Comparison of ENCODE assay signal across 26 cellular contexts in the genomic region with DNA sequence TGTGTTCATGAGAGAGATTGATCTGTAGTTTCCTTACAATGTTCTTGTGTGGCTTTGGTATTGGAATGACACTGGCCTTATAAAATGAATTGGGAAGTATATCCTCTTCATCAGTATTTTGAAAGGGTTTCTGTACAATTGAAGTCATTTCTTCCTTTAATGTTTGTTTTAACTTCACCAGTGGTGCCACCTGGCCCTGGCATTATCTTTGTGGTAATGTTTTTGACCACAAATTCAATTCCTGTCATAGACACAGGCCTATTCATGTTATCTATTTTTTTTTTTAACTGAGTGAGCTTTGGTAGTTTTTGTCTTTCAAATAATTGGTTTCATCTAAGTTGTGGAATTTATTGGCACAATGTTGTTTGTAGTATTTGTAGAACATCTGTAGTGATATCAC.
A peak's percentile ranks its signal among the peaks of the same experiment; 100 is the strongest.
DNase-seq lines count a peak whose midpoint lies in the region; ATAC-seq and TF ChIP-seq lines count a peak whose summit lies in the region.
"Had no signal": no experiment of that assay in that cellular context is flagged by ENCODE, and none has a peak within 500 bp of the region (broad histone marks: within the 10 kb centered on the region; RNA-seq: fewer than 3 reads in every experiment).

No MANE protein-coding gene starts in this region.

- no peaks in the 10 kb centered on the region for H4K20me1 ChIP-seq in osteoblast (ENCODE audit: insufficient read depth, low read length)

- CTCF ChIA-PET in activated CD8-positive, alpha-beta memory T cell treated with anti-CD3 and anti-CD28 coated beads, Interleukin-2, amount 10 ng/mL, durations not matched to agents 7 days and 5 days (lab: Charles Lee) = no interaction called here

- peaks cover 39% of the 10 kb centered on the region for H3K4me1 ChIP-seq in osteoblast (ENCODE audit: insufficient read depth, low read length)

- H3K27me3 Mint-ChIP-seq in activated CD8-positive, alpha-beta memory T cell treated with anti-CD3 and anti-CD28 coated beads, Interleukin-2, amount 10 ng/mL, durations not matched to agents 7 days and 5 days = no peaks in the 10 kb centered on the region
- H3K27me3 Mint-ChIP-seq: activated CD4-positive, alpha-beta T cell treated with anti-CD3 and anti-CD28 coated beads, Interleukin-2, amount 10 ng/mL, durations not matched to agents 24 days and 14 days; activated naive CD4-positive, alpha-beta T cell treated with anti-CD3 and anti-CD28 coated beads, Interleukin-2, amount 50 U/mL, for 24 hours; T-helper 17 cell; type B pancreatic cell had no signal

- no peaks in the 10 kb centered on the region for H3K27me3 ChIP-seq in osteoblast (ENCODE audit: insufficient read depth, low read length)

- H2AFZ ChIP-seq in osteoblast (ENCODE audit: low read length) = no peak overlapping the region

- DNase-seq in HT1080 (ENCODE audit: low read depth) (peak; percentile 12), RPMI8226 (peak; percentile 79), myocyte (ENCODE audit: low read depth) (peak; percentile 81), osteoblast (ENCODE audit: insufficient read length, low spot score, missing footprints) (no peak)
- DNase-seq in stimulated activated CD4-positive, alpha-beta T cell treated with anti-CD3 and anti-CD28 coated beads, Interleukin-4, amount 100 ng/mL, for 4 hours = no peak
- no peak for DNase-seq in activated CD8-positive, alpha-beta memory T cell treated with anti-CD3 and anti-CD28 coated beads, Interleukin-2, amount 10 ng/mL, durations not matched to agents 7 days and 5 days
- DNase-seq: ACHN; activated CD4-positive, alpha-beta T cell treated with anti-CD3 and anti-CD28 coated beads, Interleukin-2, amount 10 ng/mL, durations not matched to agents 24 days and 14 days; C1 segment of cervical spinal cord; Calu3; endodermal cell; H9; IMR-90; NCI-H1436 treated with DMSO at 0.1 percent for 48 hours; NCI-H2107; psoas muscle; T-helper 17 cell had no signal

- no peak for ATAC-seq in activated CD8-positive, alpha-beta memory T cell treated with anti-CD3 and anti-CD28 coated beads, Interleukin-2, amount 10 ng/mL, durations not matched to agents 7 days and 5 days
- ATAC-seq in GM21381 (IDR thresholded peaks at IDR 0.05; ENCODE audit: unreplicated experiment) = no peak
- ATAC-seq: Panc1, psoas muscle, T-helper 17 cell had no signal

- H3K27ac ChIP-seq in 22Rv1 = peak overlapping the region; percentile 9; the same call in 1 of the 2 replicates
- no peak overlapping the region for H3K27ac ChIP-seq in osteoblast (ENCODE audit: low read depth, low read length)
- H3K27ac ChIP-seq: HL-60, psoas muscle, VCaP had no signal

- H3K9me3 ChIP-seq in osteoblast (ENCODE audit: low read depth, low read length) = no peaks in the 10 kb centered on the region
- H3K9me3 ChIP-seq: psoas muscle had no signal

- no peak overlapping the region for H3K4me3 ChIP-seq in osteoblast (ENCODE audit: insufficient read depth, low read length)
- H3K4me3 ChIP-seq: lung, psoas muscle, skin epidermis had no signal

- no peak overlapping the region for H3K27ac Mint-ChIP-seq in activated CD8-positive, alpha-beta memory T cell treated with anti-CD3 and anti-CD28 coated beads, Interleukin-2, amount 10 ng/mL, durations not matched to agents 7 days and 5 days
- H3K27ac Mint-ChIP-seq: activated CD4-positive, alpha-beta T cell treated with anti-CD3 and anti-CD28 coated beads, Interleukin-2, amount 10 ng/mL, durations not matched to agents 24 days and 14 days; activated naive CD4-positive, alpha-beta T cell treated with anti-CD3 and anti-CD28 coated beads, Interleukin-2, amount 50 U/mL, for 24 hours; endodermal cell; T-helper 17 cell; type B pancreatic cell had no signal

- no peaks in the 10 kb centered on the region for H3K36me3 Mint-ChIP-seq in activated CD8-positive, alpha-beta memory T cell treated with anti-CD3 and anti-CD28 coated beads, Interleukin-2, amount 10 ng/mL, durations not matched to agents 7 days and 5 days
- H3K36me3 Mint-ChIP-seq: activated naive CD4-positive, alpha-beta T cell treated with anti-CD3 and anti-CD28 coated beads, Interleukin-2, amount 50 U/mL, for 24 hours; type B pancreatic cell had no signal

- H3K9me3 Mint-ChIP-seq in activated CD8-positive, alpha-beta memory T cell treated with anti-CD3 and anti-CD28 coated beads, Interleukin-2, amount 10 ng/mL, durations not matched to agents 7 days and 5 days (ENCODE audit: low read depth) = peaks cover 2% of the 10 kb centered on the region
- H3K9me3 Mint-ChIP-seq: activated CD4-positive, alpha-beta T cell treated with anti-CD3 and anti-CD28 coated beads, Interleukin-2, amount 10 ng/mL, durations not matched to agents 24 days and 14 days; activated naive CD4-positive, alpha-beta T cell treated with anti-CD3 and anti-CD28 coated beads, Interleukin-2, amount 50 U/mL, for 24 hours; endodermal cell; H9; type B pancreatic cell had no signal

- H3K36me3 ChIP-seq in osteoblast (ENCODE audit: insufficient read depth, low read length) = no peaks in the 10 kb centered on the region

- H3K4me3 Mint-ChIP-seq in activated CD8-positive, alpha-beta memory T cell treated with anti-CD3 and anti-CD28 coated beads, Interleukin-2, amount 10 ng/mL, durations not matched to agents 7 days and 5 days = no peak overlapping the region
- H3K4me3 Mint-ChIP-seq: activated CD4-positive, alpha-beta T cell treated with anti-CD3 and anti-CD28 coated beads, Interleukin-2, amount 10 ng/mL, durations not matched to agents 24 days and 14 days; activated naive CD4-positive, alpha-beta T cell treated with anti-CD3 and anti-CD28 coated beads, Interleukin-2, amount 50 U/mL, for 24 hours; endodermal cell; H9; T-helper 17 cell; type B pancreatic cell had no signal

- no peak for TF ChIP-seq CTCF in 22Rv1 (IDR thresholded peaks at IDR 0.05)
- no peak for TF ChIP-seq CTCF in osteoblast (IDR thresholded peaks at IDR 0.05; ENCODE audit: extremely low read depth, low read depth, low read length)

- H3K4me1 Mint-ChIP-seq in activated CD8-positive, alpha-beta memory T cell treated with anti-CD3 and anti-CD28 coated beads, Interleukin-2, amount 10 ng/mL, durations not matched to agents 7 days and 5 days = no peaks in the 10 kb centered on the region
- H3K4me1 Mint-ChIP-seq: activated CD4-positive, alpha-beta T cell treated with anti-CD3 and anti-CD28 coated beads, Interleukin-2, amount 10 ng/mL, durations not matched to agents 24 days and 14 days; activated naive CD4-positive, alpha-beta T cell treated with anti-CD3 and anti-CD28 coated beads, Interleukin-2, amount 50 U/mL, for 24 hours; T-helper 17 cell had no signal

- peaks cover 56% of the 10 kb centered on the region for H3K79me2 ChIP-seq in osteoblast (ENCODE audit: insufficient read depth, low read length)

- H3K4me2 ChIP-seq in osteoblast (ENCODE audit: insufficient read depth, low read length) = no peak overlapping the region

Comparison
In these comparisons a context has a peak if more than half of its experiments do, and no peak if none do; other contexts are left out.
1. DNase-seq: peak in HT1080 (single experiment), RPMI8226 (single experiment) and myocyte (single experiment); none in stimulated activated CD4-positive, alpha-beta T cell treated with anti-CD3 and anti-CD28 coated beads, Interleukin-4, amount 100 ng/mL, for 4 hours (0 of 2), activated CD8-positive, alpha-beta memory T cell treated with anti-CD3 and anti-CD28 coated beads, Interleukin-2, amount 10 ng/mL, durations not matched to agents 7 days and 5 days (single experiment) and osteoblast (single experiment).